In the genomic region with DNA sequence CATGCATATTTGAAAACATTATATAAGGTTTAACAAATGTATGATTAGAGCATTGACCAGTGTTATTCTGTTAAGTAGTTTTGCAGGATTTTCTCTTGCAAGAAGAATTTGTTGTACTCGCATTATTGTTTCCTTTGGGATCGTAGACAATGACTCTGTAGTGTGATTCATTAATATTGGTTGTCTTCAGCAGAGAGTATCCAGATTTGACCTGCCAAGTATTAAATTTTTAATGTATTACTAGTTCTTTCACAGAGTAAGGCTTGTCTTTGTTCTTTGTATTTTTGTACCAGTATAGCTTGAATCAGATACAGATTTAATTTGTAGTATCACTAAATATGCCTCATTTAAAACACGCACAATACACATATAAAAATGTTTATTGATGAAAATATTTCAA, we compare ENCODE assay signal across 19 cellular contexts.
A peak's percentile ranks its signal among the peaks of the same experiment; 100 is the strongest.
DNase-seq lines count a peak whose midpoint lies in the region; ATAC-seq, FAIRE-seq and TF ChIP-seq lines count a peak whose summit lies in the region.
"Had no signal": no experiment of that assay in that cellular context is flagged by ENCODE, and none has a peak within 500 bp of the region (broad histone marks: within the 10 kb centered on the region; RNA-seq: fewer than 3 reads in every experiment).

No MANE protein-coding gene starts in this region.

- peak; percentile 43 for FAIRE-seq in islet of Langerhans (lab: Jason Lieb, UNC)
- FAIRE-seq in kidney (lab: Jason Lieb, UNC) = no peak

- intact Hi-C loops in kidney (cut with DNase I) = no loop called here

- no peak for TF ChIP-seq CTCF in kidney (IDR thresholded peaks at IDR 0.05; ENCODE audit: borderline replicate concordance, extremely low read depth, insufficient read depth)

- no peak overlapping the region for H3K4me3 ChIP-seq in kidney (ENCODE audit: low read length in 2 of 2)
- H3K4me3 ChIP-seq: BLaER1, MG63 had no signal

- H3K9me3 ChIP-seq in kidney (ENCODE audit: control insufficient read depth in 1 of 2, low read length in 2 of 2) = no peaks in the 10 kb centered on the region
- H3K9me3 ChIP-seq: BLaER1, MG63 had no signal

- H3K36me3 ChIP-seq in kidney (ENCODE audit: control insufficient read depth in 1 of 2, insufficient read depth in 2 of 2, low read length in 2 of 2) = no peaks in the 10 kb centered on the region
- H3K36me3 ChIP-seq: BLaER1, MG63 had no signal

- no peak overlapping the region for H3K9ac ChIP-seq in kidney (ENCODE audit: low read length in 2 of 2)
- H3K9ac ChIP-seq: BLaER1, KMS-11 had no signal

- no peaks in the 10 kb centered on the region for H3K4me1 ChIP-seq in kidney (ENCODE audit: control insufficient read depth in 1 of 2, insufficient read depth in 1 of 2, low read depth in 1 of 2, low read length in 2 of 2)
- H3K4me1 ChIP-seq: BLaER1 had no signal

- peak; percentile 22 for DNase-seq in DMS53 (lab: John Stamatoyannopoulos, UW)
- DNase-seq in DMS53 treated with DMSO at 0.1 percent for 48 hours (lab: John Stamatoyannopoulos, UW; ENCODE audit: unreplicated experiment) = no peak
- peak; percentile 13 for DNase-seq in stromal cell of bone marrow (ENCODE audit: low read depth)
- DNase-seq in kidney = no peak
- DNase-seq: CD8-positive, alpha-beta memory T cell; DND-41; H9; MG63; NCI-H1092 treated with DMSO at 0.1 percent for 48 hours; NCI-H1694; NCI-H345; NK-92 treated with Interleukin-12 subunit alpha and Interleukin-12 subunit beta, amount 100 ng/mL, for 24 hours had no signal

- no peak overlapping the region for H3K27ac ChIP-seq in kidney (ENCODE audit: low read depth in 2 of 2, low read length in 2 of 2)
- H3K27ac ChIP-seq: 22Rv1, BLaER1, KMS-11 had no signal

- peak; percentile 47 for ATAC-seq in SK-N-SH treated with all-trans-retinoic acid at 6 μM for 48 hours
- ATAC-seq in GM19452 (IDR thresholded peaks at IDR 0.05; ENCODE audit: unreplicated experiment) = no peak
- ATAC-seq in GM19397 (IDR thresholded peaks at IDR 0.05; ENCODE audit: unreplicated experiment) = no peak

TF ChIP-seq in SK-N-SH treated with all-trans-retinoic acid at 6 μM for 48 hours, 23 proteins besides CTCF, POLR2A, EP300 and RAD21:
- peak; percentile 52; the same call in 1 of the 2 replicates for TF ChIP-seq ISL1 (CRISPR knock-in tag; IDR thresholded peaks at IDR 0.05)
- TF ChIP-seq TOX (CRISPR knock-in tag; IDR thresholded peaks at IDR 0.05; ENCODE audit: borderline replicate concordance) = no peak

Comparison
In these comparisons a context has a peak if more than half of its experiments do, and no peak if none do; other contexts are left out.
1. DNase-seq: peak in DMS53 (single experiment) and stromal cell of bone marrow (single experiment); none in DMS53 treated with DMSO at 0.1 percent for 48 hours (single experiment) and kidney (single experiment).